ENCODE assay signal across 20 cellular contexts in the genomic region with DNA sequence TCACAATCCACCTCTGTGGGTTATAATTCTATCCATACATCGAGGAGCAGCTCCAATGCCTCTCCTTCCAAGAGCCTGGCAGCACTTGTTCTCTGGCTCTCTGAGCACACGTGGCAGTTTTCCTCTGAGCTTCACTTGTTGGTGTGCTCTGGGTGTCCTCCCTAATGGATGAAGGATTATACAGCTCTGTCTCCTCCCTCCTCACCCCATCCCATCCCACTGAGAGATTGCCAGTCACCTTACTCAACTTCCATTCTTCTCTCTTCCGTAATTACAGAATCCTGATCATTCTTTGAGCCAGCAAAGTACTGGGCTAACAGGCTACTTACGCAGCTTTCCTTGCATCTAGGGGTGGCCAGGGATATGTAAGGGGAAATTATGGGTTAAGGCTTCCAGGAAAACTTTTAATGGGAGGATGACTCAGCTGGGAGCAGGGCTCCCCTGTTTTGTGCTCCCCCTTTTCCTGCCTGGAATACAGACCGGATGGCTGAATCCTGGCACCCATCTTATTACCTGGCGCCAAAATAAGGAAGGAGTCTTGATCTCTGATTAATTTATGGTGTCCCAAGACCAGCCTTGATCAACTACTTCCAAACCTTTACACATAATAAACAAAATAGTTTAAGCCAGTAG. TPM values are rescaled to one million over a fixed set of nuclear protein-coding genes. Genes with fewer than 3 reads are reported as not detected.
DNase-seq lines count a peak whose midpoint lies in the region; ATAC-seq and TF ChIP-seq lines count a peak whose summit lies in the region.
"Had no signal": no experiment of that assay in that cellular context is flagged by ENCODE, and none has a peak within 500 bp of the region (broad histone marks: within the 10 kb centered on the region; RNA-seq: fewer than 3 reads in every experiment).

No MANE protein-coding gene starts in this region.

- DNase-seq in cardiac muscle cell (ENCODE audit: low read depth in 1 of 2, low spot score in 1 of 2) (no peak), left ventricle myocardium superior (no peak), dermis blood vessel endothelial cell (peak; percentile 18), omental fat pad (ENCODE audit: low spot score) (no peak), NCI-H345 (lab: John Stamatoyannopoulos, UW) (no peak), RKO (ENCODE audit: low spot score) (no peak)
- DNase-seq: CD4-positive, alpha-beta memory T cell; DMS153; GF-D8; GM23248; HCEC 1CT; KG1; NCI-H1417; NCI-H187; NCI-H2227 treated with DMSO at 0.1 percent for 48 hours; NCI-H524; PC-9 had no signal

- no peak overlapping the region for H3K4me3 Mint-ChIP-seq in stimulated activated memory B cell treated with anti-CD40 and anti-IgM and Interleukin-4, amounts not matched to agents 10 μg/mL and 1 μg/mL and 100 μg/mL, for 72 hours
- H3K4me3 Mint-ChIP-seq: CD4-positive, alpha-beta memory T cell had no signal

- H3K36me3 ChIP-seq in cardiac muscle cell (no peaks in the 10 kb centered on the region), HEK293 (ENCODE audit: control insufficient read depth in 2 of 2, insufficient read depth in 1 of 2, low read length in 2 of 2) (no peaks in the 10 kb centered on the region)
- H3K36me3 ChIP-seq: BLaER1 had no signal

- H3K27me3 ChIP-seq in cardiac muscle cell = no peaks in the 10 kb centered on the region
- H3K27me3 ChIP-seq: BLaER1 had no signal

- peak overlapping the region; percentile 32 for H3K27ac ChIP-seq in cardiac muscle cell
- no peak overlapping the region for H3K27ac ChIP-seq in HEK293 (ENCODE audit: extremely low read depth, low read depth, low read length)
- H3K27ac ChIP-seq: BLaER1, GM23248, PC-9 had no signal

- no peak for ATAC-seq in left ventricle myocardium superior
- peak; percentile 79 for ATAC-seq in omental fat pad (ENCODE audit: low FRiP score)
- ATAC-seq in stimulated activated memory B cell treated with anti-CD40 and anti-IgM and Interleukin-4, amounts not matched to agents 10 μg/mL and 1 μg/mL and 100 μg/mL, for 72 hours = no peak

- no peak overlapping the region for H3K27ac Mint-ChIP-seq in stimulated activated memory B cell treated with anti-CD40 and anti-IgM and Interleukin-4, amounts not matched to agents 10 μg/mL and 1 μg/mL and 100 μg/mL, for 72 hours
- H3K27ac Mint-ChIP-seq: CD4-positive, alpha-beta memory T cell had no signal

- H3K27me3 Mint-ChIP-seq in stimulated activated memory B cell treated with anti-CD40 and anti-IgM and Interleukin-4, amounts not matched to agents 10 μg/mL and 1 μg/mL and 100 μg/mL, for 72 hours = no peaks in the 10 kb centered on the region
- H3K27me3 Mint-ChIP-seq: CD4-positive, alpha-beta memory T cell had no signal

- no peak for TF ChIP-seq CTCF in cardiac muscle cell (IDR thresholded peaks at IDR 0.05; ENCODE audit: low read depth, low read length)
- no peak for TF ChIP-seq CTCF in HEK293 (tag by site-specific recombination; IDR thresholded peaks at IDR 0.05)
- TF ChIP-seq CTCF in omental fat pad (IDR thresholded peaks at IDR 0.05) = no peak

- no peaks in the 10 kb centered on the region for H3K9me3 ChIP-seq in cardiac muscle cell (ENCODE audit: low read depth)
- no peaks in the 10 kb centered on the region for H3K9me3 ChIP-seq in HEK293 (ENCODE audit: control insufficient read depth, insufficient read depth, low read depth, low read length)
- H3K9me3 ChIP-seq: BLaER1 had no signal

- H3K4me1 ChIP-seq in cardiac muscle cell (ENCODE audit: low read depth) = peaks cover 10% of the 10 kb centered on the region
- no peaks in the 10 kb centered on the region for H3K4me1 ChIP-seq in HEK293 (ENCODE audit: control insufficient read depth, insufficient read depth, low read length)

- peaks cover 47% of the 10 kb centered on the region for H3K4me1 Mint-ChIP-seq in stimulated activated memory B cell treated with anti-CD40 and anti-IgM and Interleukin-4, amounts not matched to agents 10 μg/mL and 1 μg/mL and 100 μg/mL, for 72 hours

- POLR2A ChIA-PET in HEK293 (lab: Yijun Ruan, JAX) = no interaction called here

- intact Hi-C loops in left ventricle myocardium superior (cut with micrococcal nuclease) = loop anchor here (10.0 kb wide), 1 partner anchor 105 kb away; no protein-coding TSS in a partner anchor

- CTCF ChIA-PET in HEK293 (lab: Yijun Ruan, JAX) = interaction anchor here (0.6 to 2.3 kb wide), 3 partner anchors 8 to 104 kb away, joined by 3 to 16 read pairs (median 6); no protein-coding TSS in a partner anchor

- H3K9me3 Mint-ChIP-seq in stimulated activated memory B cell treated with anti-CD40 and anti-IgM and Interleukin-4, amounts not matched to agents 10 μg/mL and 1 μg/mL and 100 μg/mL, for 72 hours = no peaks in the 10 kb centered on the region
- H3K9me3 Mint-ChIP-seq: CD4-positive, alpha-beta memory T cell had no signal

- H3K4me3 ChIP-seq in cardiac muscle cell (no peak overlapping the region), HEK293 (ENCODE audit: low read depth, low read length) (no peak overlapping the region)
- H3K4me3 ChIP-seq: BLaER1, GM23248, PC-9 had no signal

- H3K36me3 Mint-ChIP-seq in stimulated activated memory B cell treated with anti-CD40 and anti-IgM and Interleukin-4, amounts not matched to agents 10 μg/mL and 1 μg/mL and 100 μg/mL, for 72 hours = no peaks in the 10 kb centered on the region
- H3K36me3 Mint-ChIP-seq: CD4-positive, alpha-beta memory T cell had no signal

TF ChIP-seq in HEK293, 187 proteins besides CTCF, POLR2A, EP300 and RAD21:
- TF ChIP-seq ZBTB17 (tag by site-specific recombination; IDR thresholded peaks at IDR 0.05) = peak; percentile 53
- TF ChIP-seq ZNF23 (tag by site-specific recombination; IDR thresholded peaks at IDR 0.05; ENCODE audit: borderline replicate concordance) = no peak

RNA-seq across cellular contexts. Expression of a gene that starts 6.3 kb away (rescaled TPM):
- total RNA-seq in cardiac muscle cell = 85.4 and 104 TPM in 2 replicates
- polyA plus RNA-seq in cardiac muscle cell = 70.4 and 102 TPM in 2 replicates
- 178 TPM for total RNA-seq in left ventricle myocardium superior
- total RNA-seq in dermis blood vessel endothelial cell = 5.4 and 5.6 TPM in 2 replicates
- 100 to 1,000 TPM; 118 to 287 (median 228) TPM for total RNA-seq in omental fat pad

RNA-seq across cellular contexts. Expression of a gene that starts 22.8 kb away (rescaled TPM):
- total RNA-seq in cardiac muscle cell (53.7 and 56.3 TPM in 2 replicates), left ventricle myocardium superior (32.1 TPM), dermis blood vessel endothelial cell (15.5 and 18.0 TPM in 2 replicates), omental fat pad (10 to 100 TPM; 26.6 to 62.6 (median 27.9) TPM)
- polyA plus RNA-seq in cardiac muscle cell = 34.3 and 36.5 TPM in 2 replicates

Comparison
In these comparisons a context has a peak if more than half of its experiments do, and no peak if none do; other contexts are left out.
1. RNA of a gene that starts 6.3 kb away (total RNA-seq): 118 to 287 TPM in omental fat pad, 178 TPM in left ventricle myocardium superior (single experiment) and 85.4 to 104 TPM in cardiac muscle cell; 5.4 to 5.6 TPM in dermis blood vessel endothelial cell; every median in the first group is over 10 times any median in the second.